ENCODE assay signal across 20 cellular contexts in genomic region chr7:128071376-128071775, GRCh38. TPM values are rescaled to one million over a fixed set of nuclear protein-coding genes. Genes with fewer than 3 reads are reported as not detected.
"Had no signal": no experiment of that assay in that cellular context is flagged by ENCODE, and none has a peak within 500 bp of the region (broad histone marks: within the 10 kb centered on the region; RNA-seq: fewer than 3 reads in every experiment).

No MANE protein-coding gene starts in this region.

- DNase-seq: activated CD4-positive, alpha-beta T cell treated with anti-CD3 and anti-CD28 coated beads, Interleukin-2, amount 50 U/mL, for 1 hour; activated CD4-positive, CD25-positive, alpha-beta regulatory T cell; activated CD8-positive, alpha-beta memory T cell treated with anti-CD3 and anti-CD28 coated beads, Interleukin-2, amount 50 U/mL, for 4 hours; activated CD8-positive, alpha-beta T cell treated with anti-CD3 and anti-CD28 coated beads for 36 hours; activated T-cell treated with anti-CD3 and anti-CD28 coated beads, Interleukin-2, amount 50 U/mL, for 72 hours; MG63; NCI-H1105; NCI-H1436; NCI-H1694 treated with DMSO at 0.1 percent for 48 hours; NCI-H2029 treated with DMSO at 0.1 percent for 48 hours; NCI-H345; NCI-H510A; NCI-H526 treated with DMSO at 0.1 percent for 48 hours; NCI-H82; PC-9; SHP77 treated with DMSO at 0.1 percent for 48 hours; T-helper 2 cell; T1000 had no signal

- H3K9me3 Mint-ChIP-seq: activated CD8-positive, alpha-beta T cell treated with anti-CD3 and anti-CD28 coated beads for 36 hours; activated T-cell treated with anti-CD3 and anti-CD28 coated beads, Interleukin-2, amount 50 U/mL, for 72 hours had no signal

- H3K4me3 ChIP-seq: MG63, PC-9 had no signal

- H3K27ac ChIP-seq: PC-9, VCaP had no signal

- H3K27me3 Mint-ChIP-seq: activated CD8-positive, alpha-beta T cell treated with anti-CD3 and anti-CD28 coated beads for 36 hours had no signal

- H3K36me3 ChIP-seq: MG63 had no signal

- H3K9me3 ChIP-seq: MG63 had no signal

- H3K4me3 Mint-ChIP-seq: activated CD8-positive, alpha-beta T cell treated with anti-CD3 and anti-CD28 coated beads for 36 hours; activated T-cell treated with anti-CD3 and anti-CD28 coated beads, Interleukin-2, amount 50 U/mL, for 72 hours had no signal

- ATAC-seq: activated CD8-positive, alpha-beta T cell treated with anti-CD3 and anti-CD28 coated beads for 36 hours; activated T-cell treated with anti-CD3 and anti-CD28 coated beads, Interleukin-2, amount 50 U/mL, for 72 hours had no signal

- H3K27ac Mint-ChIP-seq: activated CD8-positive, alpha-beta T cell treated with anti-CD3 and anti-CD28 coated beads for 36 hours; activated T-cell treated with anti-CD3 and anti-CD28 coated beads, Interleukin-2, amount 50 U/mL, for 72 hours had no signal

- H3K27me3 ChIP-seq: MG63 had no signal

RNA-seq across cellular contexts. Expression of gene LRRC4, which starts 40.1 kb away (rescaled TPM):
- total RNA-seq: activated CD8-positive, alpha-beta T cell treated with anti-CD3 and anti-CD28 coated beads for 36 hours; SK-MEL-5 had no signal
